Comparison of ENCODE assay signal across 8 cellular contexts in genomic region chr4:141711211-141711610, GRCh38.
DNase-seq lines count a peak whose midpoint lies in the region; ATAC-seq and TF ChIP-seq lines count a peak whose summit lies in the region.

No MANE protein-coding gene starts in this region.

- intact Hi-C loops in A673 (cut with micrococcal nuclease; ENCODE audit: unreplicated experiment) = loop anchor here (2.0 to 5.0 kb wide), 2 partner anchors 364 to 404 kb away; no protein-coding TSS in a partner anchor
- intact Hi-C loops in posterior vena cava (cut with DNase I) = no loop called here

- BruUV-seq in A673 (replicated peaks; lab: Mats Ljungman, UMichigan) = no TSS peak

- peak; percentile 57 for TF ChIP-seq CTCF in A673 (conservative IDR thresholded peaks at IDR 0.05; ENCODE audit: low read depth, low read length)
- TF ChIP-seq CTCF in OCI-LY1 (IDR thresholded peaks at IDR 0.05; ENCODE audit: low read length) = peak; percentile 39

- POLR2A ChIA-PET in A673 (lab: Charles Lee; ENCODE audit: low non-redundant PET) = no interaction called here

- H3F3A ChIP-seq in OCI-LY1 (ENCODE audit: insufficient read depth, low read length) = no peaks in the 10 kb centered on the region

- H3K36me3 ChIP-seq in A673 (ENCODE audit: insufficient read depth, low read length, poor library complexity, severe bottlenecking) (no peaks in the 10 kb centered on the region), OCI-LY1 (ENCODE audit: insufficient read depth, low read length) (no peaks in the 10 kb centered on the region)

- H3K9ac ChIP-seq in OCI-LY1 (ENCODE audit: low read length) = no peak overlapping the region

- H3K79me2 ChIP-seq in OCI-LY1 (ENCODE audit: insufficient read depth, low read length) = no peaks in the 10 kb centered on the region

- H3K9me3 ChIP-seq in A673 (ENCODE audit: low read depth, low read length, poor library complexity, severe bottlenecking) = peaks cover 13% of the 10 kb centered on the region
- H3K9me3 ChIP-seq in OCI-LY1 (ENCODE audit: low read length) = no peaks in the 10 kb centered on the region

- no peaks in the 10 kb centered on the region for H3K4me1 ChIP-seq in A673 (ENCODE audit: insufficient read depth, low read length, poor library complexity, severe bottlenecking)
- H3K4me1 ChIP-seq in OCI-LY1 (ENCODE audit: insufficient read depth, low read length, severe bottlenecking) = no peaks in the 10 kb centered on the region

- DNase-seq in A673 (ENCODE audit: low spot score) = peak; percentile 9
- peak; percentile 10 for DNase-seq in foreskin melanocyte
- DNase-seq in NK-92 (lab: John Stamatoyannopoulos, UW; ENCODE audit: unreplicated experiment) = no peak
- DNase-seq in activated CD4-positive, CD25-positive, alpha-beta regulatory T cell (lab: John Stamatoyannopoulos, UW) = no peak
- DNase-seq in posterior vena cava (ENCODE audit: low spot score) = no peak
- no peak for DNase-seq in activated CD4-positive, alpha-beta T cell treated with anti-CD3 and anti-CD28 coated beads for 1 hour

- no peak overlapping the region for H3K27ac ChIP-seq in A673 (ENCODE audit: low read depth, low read length, poor library complexity, severe bottlenecking)
- H3K27ac ChIP-seq in OCI-LY1 (ENCODE audit: low read depth, low read length, poor library complexity, severe bottlenecking) = no peak overlapping the region

- H2AFZ ChIP-seq in OCI-LY1 (ENCODE audit: low read length) = no peak overlapping the region

- CTCF ChIA-PET in A673 (lab: Charles Lee) = interaction anchor here (1.1 kb wide), 1 partner anchor 365 kb away, joined by 3 read pairs; no protein-coding TSS in a partner anchor

- H3K4me2 ChIP-seq in OCI-LY1 (ENCODE audit: low read length) = no peak overlapping the region

- H3K27me3 ChIP-seq in A673 (replicated peaks; ENCODE audit: insufficient read depth, low read depth, low read length, poor library complexity) (no peaks in the 10 kb centered on the region), OCI-LY1 (ENCODE audit: insufficient read depth, low read length) (no peaks in the 10 kb centered on the region)

- H3K4me3 ChIP-seq in A673 (ENCODE audit: low read depth, low read length, poor library complexity, severe bottlenecking) (no peak overlapping the region), OCI-LY1 (ENCODE audit: low read depth, low read length, poor library complexity, severe bottlenecking) (no peak overlapping the region)

- H3K9me2 ChIP-seq in OCI-LY1 (ENCODE audit: low read depth, low read length) = no peaks in the 10 kb centered on the region

- H4K20me1 ChIP-seq in OCI-LY1 (ENCODE audit: insufficient read depth, low read length) = no peaks in the 10 kb centered on the region

- peak; percentile 67 for ATAC-seq in GM18907 (IDR thresholded peaks at IDR 0.05; ENCODE audit: unreplicated experiment)

Comparison
In these comparisons a context has a peak if more than half of its experiments do, and no peak if none do; other contexts are left out.
1. DNase-seq: peak in A673 (single experiment) and foreskin melanocyte (single experiment); none in NK-92 (single experiment), activated CD4-positive, CD25-positive, alpha-beta regulatory T cell (0 of 4), posterior vena cava (single experiment) and activated CD4-positive, alpha-beta T cell treated with anti-CD3 and anti-CD28 coated beads for 1 hour (single experiment).